1 cellular context compared by ENCODE assay signal in genomic region chr6:150038202-150038830, GRCh38.
TF ChIP-seq lines count a peak whose summit lies in the region.

No MANE protein-coding gene starts in this region.

TF ChIP-seq in SK-N-SH treated with all-trans-retinoic acid at 6 μM for 48 hours, 23 proteins besides CTCF, POLR2A, EP300 and RAD21 (continued from another document):
- TF ChIP-seq TSHZ2 (CRISPR knock-in tag; IDR thresholded peaks at IDR 0.05), result no peak
TF ChIP-seq in SK-N-SH treated with all-trans-retinoic acid at 6 μM for 48 hours: peak in this region for 0.
